In the genomic region with DNA sequence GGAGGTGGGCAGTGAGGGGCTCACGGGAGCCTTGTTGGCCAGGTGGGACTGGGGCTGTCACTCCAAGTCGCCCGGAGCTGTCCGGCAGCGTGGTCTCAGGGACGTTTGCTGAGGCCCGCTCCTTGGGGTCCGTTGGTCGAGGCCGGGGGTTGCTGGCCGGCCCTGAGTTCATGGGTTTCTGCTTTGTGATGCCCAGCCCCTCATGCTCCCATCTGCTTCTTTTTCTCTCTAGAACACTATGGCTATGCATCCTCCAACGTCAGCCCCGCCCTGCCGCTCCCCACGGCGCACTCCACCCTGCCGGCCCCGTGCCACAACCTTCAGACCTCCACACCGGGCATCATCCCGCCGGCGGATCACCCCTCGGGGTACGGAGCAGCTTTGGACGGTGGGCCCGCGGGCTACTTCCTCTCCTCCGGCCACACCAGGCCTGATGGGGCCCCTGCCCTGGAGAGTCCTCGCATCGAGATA, we compare ENCODE assay signal across 1 cellular context.
TF ChIP-seq lines count a peak whose summit lies in the region.

No MANE protein-coding gene starts in this region.

TF ChIP-seq in SK-N-SH, 30 proteins besides CTCF, POLR2A, EP300 and RAD21 (continued from another document):
- TF ChIP-seq REST (IDR thresholded peaks at IDR 0.05; ENCODE audit: low read depth, low read length) = no peak
- TF ChIP-seq ZBTB33 (IDR thresholded peaks at IDR 0.05; ENCODE audit: borderline replicate concordance, low read depth) = no peak
- TF ChIP-seq CHD2 (IDR thresholded peaks at IDR 0.05; ENCODE audit: low read length, partially characterized antibody) = no peak
- no peak for TF ChIP-seq MXI1 (IDR thresholded peaks at IDR 0.05; ENCODE audit: low read depth, low read length)
- TF ChIP-seq RFX5 (IDR thresholded peaks at IDR 0.05; ENCODE audit: low read length) = no peak
